26 cellular contexts compared by ENCODE assay signal in genomic region chr16:70570967-70571570, GRCh38. TPM values are rescaled to one million over a fixed set of nuclear protein-coding genes. Genes with fewer than 3 reads are reported as not detected.
A peak's percentile ranks its signal among the peaks of the same experiment; 100 is the strongest.
DNase-seq lines count a peak whose midpoint lies in the region; ATAC-seq and TF ChIP-seq lines count a peak whose summit lies in the region.
"Had no signal": no experiment of that assay in that cellular context is flagged by ENCODE, and none has a peak within 500 bp of the region (broad histone marks: within the 10 kb centered on the region; RNA-seq: fewer than 3 reads in every experiment).

No MANE protein-coding gene starts in this region.

- H3K4me3 ChIP-seq in mammary epithelial cell (replicated peaks in 1 of 3; ENCODE audit: insufficient read depth in 1 of 3, low read depth in 2 of 3, low read length in 3 of 3) = no peak overlapping the region
- no peak overlapping the region for H3K4me3 ChIP-seq in upper lobe of right lung
- no peak overlapping the region for H3K4me3 ChIP-seq in effector memory CD4-positive, alpha-beta T cell (ENCODE audit: insufficient read depth, low read depth, low read length, poor library complexity, severe bottlenecking)
- H3K4me3 ChIP-seq: heart right ventricle, skin epidermis, uterus had no signal

- H3K36me3 Mint-ChIP-seq in MCF 10A (ENCODE audit: insufficient read depth, unreplicated experiment) (peaks cover 100% of the 10 kb centered on the region), mesothelial cell of epicardium (peaks cover 46% of the 10 kb centered on the region)
- peaks cover 89% of the 10 kb centered on the region for H3K36me3 Mint-ChIP-seq in activated T-helper 17 cell treated with anti-CD3 and anti-CD28 coated beads, Interleukin-2, amount 50 U/mL, for 72 hours (ENCODE audit: low read depth)

- H3K27me3 ChIP-seq in mammary epithelial cell (ENCODE audit: insufficient read depth, low read length) (no peaks in the 10 kb centered on the region), upper lobe of right lung (no peaks in the 10 kb centered on the region)
- no peaks in the 10 kb centered on the region for H3K27me3 ChIP-seq in effector memory CD4-positive, alpha-beta T cell (replicated peaks; ENCODE audit: control insufficient read depth, insufficient read depth, low read length, poor library complexity, severe bottlenecking)
- H3K27me3 ChIP-seq: heart right ventricle, uterus had no signal

- H3K27me3 Mint-ChIP-seq in MCF 10A (ENCODE audit: insufficient read depth, unreplicated experiment) = no peaks in the 10 kb centered on the region
- H3K27me3 Mint-ChIP-seq in activated T-helper 17 cell treated with anti-CD3 and anti-CD28 coated beads, Interleukin-2, amount 50 U/mL, for 72 hours = no peaks in the 10 kb centered on the region
- no peaks in the 10 kb centered on the region for H3K27me3 Mint-ChIP-seq in mesothelial cell of epicardium (ENCODE audit: low read depth)
- H3K27me3 Mint-ChIP-seq: activated CD4-positive, alpha-beta T cell treated with anti-CD3 and anti-CD28 coated beads, Interleukin-2, amount 10 ng/mL, durations not matched to agents 7 days and 5 days; IgD-negative memory B cell had no signal

- H3K9me3 ChIP-seq in mammary epithelial cell (replicated peaks; ENCODE audit: insufficient read depth, low read length) (no peaks in the 10 kb centered on the region), upper lobe of right lung (no peaks in the 10 kb centered on the region)
- no peaks in the 10 kb centered on the region for H3K9me3 ChIP-seq in effector memory CD4-positive, alpha-beta T cell (ENCODE audit: control insufficient read depth, low read length)
- H3K9me3 ChIP-seq: heart right ventricle, uterus had no signal

- CTCF ChIA-PET in MCF 10A (lab: Yijun Ruan, JAX) (interaction anchor here (0.6 to 1.0 kb wide), 2 partner anchors 9 to 10 kb away, joined by 3 read pairs; no protein-coding TSS in a partner anchor), mammary epithelial cell (lab: Charles Lee; ENCODE audit: low non-redundant PET) (no interaction called here)

- H3K4me1 ChIP-seq in mammary epithelial cell (ENCODE audit: insufficient read depth, low read length) (peaks cover 60% of the 10 kb centered on the region), upper lobe of right lung (peaks cover 45% of the 10 kb centered on the region)
- H3K4me1 ChIP-seq in effector memory CD4-positive, alpha-beta T cell (ENCODE audit: control insufficient read depth, insufficient read depth, low read length, poor library complexity, severe bottlenecking) = no peaks in the 10 kb centered on the region
- H3K4me1 ChIP-seq: uterus had no signal

- POLR2A ChIA-PET in MCF 10A (lab: Yijun Ruan, JAX) = interaction anchor here (0.7 kb wide), 1 partner anchor 940 kb away, joined by 3 read pairs; no protein-coding TSS in a partner anchor

- H3K9ac ChIP-seq in mammary epithelial cell (ENCODE audit: insufficient read depth, low read length) = no peak overlapping the region

- no peak overlapping the region for H3K4me2 ChIP-seq in mammary epithelial cell (ENCODE audit: insufficient read depth, low read depth, low read length)

- H3K27ac ChIP-seq in mammary epithelial cell (ENCODE audit: insufficient read depth, low read depth, low read length) = no peak overlapping the region
- peak overlapping the region; percentile 30 for H3K27ac ChIP-seq in upper lobe of right lung
- H3K27ac ChIP-seq in effector memory CD4-positive, alpha-beta T cell (ENCODE audit: insufficient read depth, low read length, poor library complexity, severe bottlenecking) = no peak overlapping the region
- H3K27ac ChIP-seq: HL-60 had no signal

- H3K27ac Mint-ChIP-seq in MCF 10A (ENCODE audit: low read depth, unreplicated experiment) = peak overlapping the region; percentile 70
- H3K27ac Mint-ChIP-seq in activated T-helper 17 cell treated with anti-CD3 and anti-CD28 coated beads, Interleukin-2, amount 50 U/mL, for 72 hours = peak overlapping the region; percentile 83
- H3K27ac Mint-ChIP-seq in mesothelial cell of epicardium = peak overlapping the region; percentile 17
- H3K27ac Mint-ChIP-seq: IgD-negative memory B cell had no signal

- no peak for DNase-seq in MCF 10A (ENCODE audit: unreplicated experiment)
- no peak for DNase-seq in mammary epithelial cell
- DNase-seq in mesothelial cell of epicardium (ENCODE audit: low spot score in 2 of 2, unreplicated experiment in 2 of 2) = no peak
- DNase-seq in upper lobe of right lung = no peak
- no peak for DNase-seq in effector memory CD4-positive, alpha-beta T cell
- DNase-seq: activated CD4-positive, alpha-beta T cell treated with anti-CD3 and anti-CD28 coated beads, Interleukin-2, amount 10 ng/mL, durations not matched to agents 7 days and 5 days; activated T-cell treated with anti-CD3 and anti-CD28 coated beads, Interleukin-2, amount 50 U/mL, for 1 hour; DND-41; endodermal cell; HCEC 1CT; heart right ventricle; immature natural killer cell; MM.1S; natural killer cell; NCI-H146; NCI-H774; posterior cingulate gyrus; SHP77; stimulated activated CD4-positive, alpha-beta T cell treated with anti-CD3 and anti-CD28 coated beads, Interleukin-2, amount 100 ng/mL, for 48 hours; uterus had no signal

- H3K79me2 ChIP-seq in mammary epithelial cell (ENCODE audit: insufficient read depth, low read length) = peaks cover 23% of the 10 kb centered on the region

- no peak for ATAC-seq in activated T-helper 17 cell treated with anti-CD3 and anti-CD28 coated beads, Interleukin-2, amount 50 U/mL, for 72 hours (replicated peaks)
- ATAC-seq in upper lobe of right lung (peak; percentile 45), GM21526 (IDR thresholded peaks at IDR 0.05; ENCODE audit: low FRiP score, unreplicated experiment) (no peak), esophagus mucosa (no peak)
- ATAC-seq: heart right ventricle, natural killer cell had no signal

- no TSS peak for BruUV-seq in MCF 10A (replicated peaks; lab: Mats Ljungman, UMichigan)
- BruUV-seq in mammary epithelial cell (replicated peaks; lab: Mats Ljungman, UMichigan) = no TSS peak

- dilution Hi-C loops in mammary epithelial cell (cut with HindIII; ENCODE audit: low sequenced_read_pairs) = no loop called here

- in situ Hi-C loops in mammary epithelial cell (cut with MboI; ENCODE audit: low sequenced_read_pairs in 2 of 2) = no loop called here

- WGBS in mammary epithelial cell (ENCODE audit: low coverage, missing lambda C conversion rate) = 99% methylated on average over 8 of the region's 10 CpGs

- H3K4me1 Mint-ChIP-seq in MCF 10A (ENCODE audit: insufficient read depth, unreplicated experiment) (peaks cover 24% of the 10 kb centered on the region), mesothelial cell of epicardium (peaks cover 12% of the 10 kb centered on the region)
- H3K4me1 Mint-ChIP-seq in activated T-helper 17 cell treated with anti-CD3 and anti-CD28 coated beads, Interleukin-2, amount 50 U/mL, for 72 hours = peaks cover 17% of the 10 kb centered on the region
- H3K4me1 Mint-ChIP-seq: endodermal cell had no signal

- H2AFZ ChIP-seq in mammary epithelial cell (ENCODE audit: low read depth, low read length) = no peak overlapping the region

- H3K36me3 ChIP-seq in mammary epithelial cell (ENCODE audit: insufficient read depth, low read length) = peaks cover 45% of the 10 kb centered on the region
- H3K36me3 ChIP-seq in upper lobe of right lung = peaks cover 70% of the 10 kb centered on the region
- H3K36me3 ChIP-seq in effector memory CD4-positive, alpha-beta T cell (ENCODE audit: control insufficient read depth, insufficient read depth, low read length) = peaks cover 69% of the 10 kb centered on the region
- H3K36me3 ChIP-seq: uterus had no signal

- TF ChIP-seq CTCF in MCF 10A (IDR thresholded peaks at IDR 0.05; ENCODE audit: unreplicated experiment) (no peak), mammary epithelial cell (conservative IDR thresholded peaks at IDR 0.05 in 1 of 2, IDR thresholded peaks at IDR 0.05 in 1 of 2; ENCODE audit: extremely low read depth in 1 of 2, insufficient read depth in 1 of 2, low read depth in 1 of 2, low read length in 2 of 2) (no peak), mesothelial cell of epicardium (IDR thresholded peaks at IDR 0.05; ENCODE audit: unreplicated experiment) (no peak), upper lobe of right lung (IDR thresholded peaks at IDR 0.05) (no peak)

- intact Hi-C loops in MCF 10A (cut with micrococcal nuclease) = no loop called here
- intact Hi-C loops in mammary epithelial cell (cut with micrococcal nuclease) = loop anchor here (10.0 kb wide), 1 partner anchor 204 kb away; no protein-coding TSS in a partner anchor
- intact Hi-C loops in upper lobe of right lung (cut with DNase I) = no loop called here

- H3K9me3 Mint-ChIP-seq in MCF 10A (ENCODE audit: unreplicated experiment) (no peaks in the 10 kb centered on the region), mesothelial cell of epicardium (no peaks in the 10 kb centered on the region)
- H3K9me3 Mint-ChIP-seq in activated T-helper 17 cell treated with anti-CD3 and anti-CD28 coated beads, Interleukin-2, amount 50 U/mL, for 72 hours = no peaks in the 10 kb centered on the region
- H3K9me3 Mint-ChIP-seq: activated CD4-positive, alpha-beta T cell treated with anti-CD3 and anti-CD28 coated beads, Interleukin-2, amount 10 ng/mL, durations not matched to agents 7 days and 5 days; endodermal cell; IgD-negative memory B cell; immature natural killer cell; natural killer cell had no signal

- no peak overlapping the region for H3K4me3 Mint-ChIP-seq in MCF 10A (ENCODE audit: unreplicated experiment)
- peak overlapping the region; percentile 15 for H3K4me3 Mint-ChIP-seq in activated T-helper 17 cell treated with anti-CD3 and anti-CD28 coated beads, Interleukin-2, amount 50 U/mL, for 72 hours
- H3K4me3 Mint-ChIP-seq in mesothelial cell of epicardium = no peak overlapping the region
- H3K4me3 Mint-ChIP-seq: activated CD4-positive, alpha-beta T cell treated with anti-CD3 and anti-CD28 coated beads, Interleukin-2, amount 10 ng/mL, durations not matched to agents 7 days and 5 days; endodermal cell; IgD-negative memory B cell; immature natural killer cell; natural killer cell had no signal

- no peaks in the 10 kb centered on the region for H4K20me1 ChIP-seq in mammary epithelial cell (ENCODE audit: insufficient read depth, low read length)

RNA-seq across cellular contexts. Expression of gene SF3B3, which starts 47.5 kb away (rescaled TPM):
- total RNA-seq in MCF 10A (2022) (309 and 318 TPM in 2 replicates), mammary epithelial cell (100 to 1,000 TPM; 147 to 305 TPM), mesothelial cell of epicardium (345 to 384 TPM (median 351 TPM) in 3 replicates), upper lobe of right lung (174 TPM), esophagus mucosa (221 TPM)
- 107 TPM for polyA plus RNA-seq in mammary epithelial cell
- polyA minus RNA-seq in mammary epithelial cell = 517 TPM
- 100 to 1,000 TPM; 343 to 576 TPM for total RNA-seq in activated T-helper 17 cell treated with anti-CD3 and anti-CD28 coated beads, Interleukin-2, amount 50 U/mL, for 72 hours

RNA-seq across cellular contexts. Expression of gene COG4, which starts 47.7 kb away (rescaled TPM):
- total RNA-seq in MCF 10A (2022) (62.2 and 64.9 TPM in 2 replicates), mammary epithelial cell (10 to 100 TPM; 42.7 to 52.0 TPM), mesothelial cell of epicardium (61.9 to 66.7 TPM (median 62.6 TPM) in 3 replicates), upper lobe of right lung (63.0 TPM), esophagus mucosa (53.2 TPM)
- 35.7 TPM for polyA plus RNA-seq in mammary epithelial cell
- 39.0 TPM for polyA minus RNA-seq in mammary epithelial cell
- total RNA-seq in activated T-helper 17 cell treated with anti-CD3 and anti-CD28 coated beads, Interleukin-2, amount 50 U/mL, for 72 hours = 10 to 100 TPM; 31.2 to 31.5 TPM

Comparison
In these comparisons a context has a peak if more than half of its experiments do, and no peak if none do; other contexts are left out.
1. H3K27ac Mint-ChIP-seq: peak in every context shown above with its lines; median percentile 83 in activated T-helper 17 cell treated with anti-CD3 and anti-CD28 coated beads, Interleukin-2, amount 50 U/mL, for 72 hours; 70 in MCF 10A; 17 in mesothelial cell of epicardium.